In the genomic region with DNA sequence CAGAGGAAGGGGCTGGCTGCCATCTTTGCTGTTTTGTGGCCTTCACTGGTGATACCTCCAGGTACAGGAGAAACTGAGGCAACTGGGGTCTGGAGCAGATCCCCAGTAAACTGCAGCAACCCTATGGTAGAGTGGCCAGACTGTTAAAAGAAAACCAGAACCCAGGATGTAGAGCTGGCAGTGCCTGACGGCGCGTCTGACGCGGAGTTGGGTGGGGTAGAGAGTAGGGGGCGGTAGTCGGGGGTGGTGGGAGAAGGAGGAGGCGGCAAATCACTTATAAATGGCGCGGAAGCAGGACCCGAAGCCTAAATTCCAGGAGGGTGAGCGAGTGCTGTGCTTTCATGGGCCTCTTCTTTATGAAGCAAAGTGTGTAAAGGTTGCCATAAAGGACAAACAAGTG, we compare ENCODE assay signal across 7 cellular contexts. TPM values are rescaled to one million over a fixed set of nuclear protein-coding genes. Genes with fewer than 3 reads are reported as not detected.
A peak's percentile ranks its signal among the peaks of the same experiment; 100 is the strongest.
DNase-seq lines count a peak whose midpoint lies in the region; ATAC-seq and TF ChIP-seq lines count a peak whose summit lies in the region.
"Not testable (repeated sequence)": the region's sequence is repeated elsewhere in the genome, so short reads cannot be mapped to it uniquely, and the experiment has no call there.

No MANE protein-coding gene starts in this region.

- intact Hi-C loops in HCT116 (cut with micrococcal nuclease); left colon (cut with DNase I, micrococcal nuclease): not testable (repeated sequence)

- H3K27ac Mint-ChIP-seq in WTC11 = 0 out of 2 replicates have a peak overlapping the region, but pooled peaks have one; percentile 55
- not testable (repeated sequence) for H3K27ac Mint-ChIP-seq in activated naive CD4-positive, alpha-beta T cell treated with anti-CD3 and anti-CD28 coated beads, Interleukin-2, amount 50 U/mL, for 72 hours
- H3K27ac Mint-ChIP-seq in naive thymus-derived CD8-positive, alpha-beta T cell = peak overlapping the region in 1 of 10 donors; percentile 24
- H3K27ac Mint-ChIP-seq in stimulated activated memory B cell treated with anti-CD40 and anti-IgM and Interleukin-4, amounts not matched to agents 10 μg/mL and 1 μg/mL and 100 μg/mL, for 72 hours = peak overlapping the region; percentile 77

- DNase-seq in HCT116 (ENCODE audit: low read depth, low spot score); WTC11 (ENCODE audit: low spot score); activated naive CD4-positive, alpha-beta T cell treated with anti-CD3 and anti-CD28 coated beads, Interleukin-2, amount 50 U/mL, for 72 hours (ENCODE audit: low spot score in 2 of 2); left colon; naive thymus-derived CD8-positive, alpha-beta T cell: not testable (repeated sequence)

- not testable (repeated sequence) for H3K4me1 ChIP-seq in HCT116 (ENCODE audit: control insufficient read depth in 1 of 2, insufficient read depth in 2 of 2, low read length in 2 of 2)

- not testable (repeated sequence) for TF ChIP-seq POLR2A in HCT116 (IDR thresholded peaks at IDR 0.05; ENCODE audit: borderline replicate concordance, extremely low read depth, insufficient read depth, insufficient read length)

- not testable (repeated sequence) for H4K20me1 ChIP-seq in HCT116 (ENCODE audit: insufficient read depth)

- CTCF ChIA-PET in HCT116 (lab: Charles Lee); WTC11 (lab: Charles Lee): not testable (repeated sequence)

- peaks cover 55% of the 10 kb centered on the region for H3K36me3 Mint-ChIP-seq in WTC11
- peaks cover 68 to 90% of the 10 kb centered on the region in 2 donors for H3K36me3 Mint-ChIP-seq in activated naive CD4-positive, alpha-beta T cell treated with anti-CD3 and anti-CD28 coated beads, Interleukin-2, amount 50 U/mL, for 72 hours
- peaks cover 73 to 88% (median 81%) of the 10 kb centered on the region in 3 donors for H3K36me3 Mint-ChIP-seq in naive thymus-derived CD8-positive, alpha-beta T cell
- peaks cover 95% of the 10 kb centered on the region for H3K36me3 Mint-ChIP-seq in stimulated activated memory B cell treated with anti-CD40 and anti-IgM and Interleukin-4, amounts not matched to agents 10 μg/mL and 1 μg/mL and 100 μg/mL, for 72 hours

- not testable (repeated sequence) for H3K9ac ChIP-seq in HCT116 (ENCODE audit: low read length)

- H3K9me3 ChIP-seq in HCT116 (ENCODE audit: control insufficient read depth in 1 of 2, insufficient read depth in 1 of 2, low read depth in 1 of 2, low read length in 2 of 2) = peaks cover 4 to 24% of the 10 kb centered on the region in 2 experiments; a peak in 2 of 4 replicates

- TF ChIP-seq CTCF in HCT116 (IDR thresholded peaks at IDR 0.05 in 2 of 3, conservative IDR thresholded peaks at IDR 0.05 in 1 of 3; ENCODE audit: borderline replicate concordance in 1 of 3, insufficient read depth in 1 of 3, low read depth in 2 of 3, low read length in 2 of 3); WTC11 (IDR thresholded peaks at IDR 0.05): not testable (repeated sequence)

- TF ChIP-seq RAD21 in HCT116 (IDR thresholded peaks at IDR 0.05; ENCODE audit: low read depth) = not testable (repeated sequence)

- H3K27me3 ChIP-seq in HCT116 (ENCODE audit: insufficient read depth, low read length) = not testable (repeated sequence)

- not testable (repeated sequence) for H2AFZ ChIP-seq in HCT116 (ENCODE audit: low read depth, low read length, poor library complexity, severe bottlenecking)

- H3K79me2 ChIP-seq in HCT116 (ENCODE audit: insufficient read depth, low read length) = peaks cover 56% of the 10 kb centered on the region

- H3K4me3 ChIP-seq in HCT116 (replicated peaks in 1 of 2; ENCODE audit: low read depth in 1 of 2, low read length in 2 of 2) = not testable (repeated sequence)

- H3K9me2 ChIP-seq in HCT116 (ENCODE audit: insufficient read depth) = not testable (repeated sequence)

- H3K4me3 Mint-ChIP-seq in WTC11; naive thymus-derived CD8-positive, alpha-beta T cell: not testable (repeated sequence)
- peak overlapping the region; percentile 18 for H3K4me3 Mint-ChIP-seq in stimulated activated memory B cell treated with anti-CD40 and anti-IgM and Interleukin-4, amounts not matched to agents 10 μg/mL and 1 μg/mL and 100 μg/mL, for 72 hours

- H3K9me3 Mint-ChIP-seq in WTC11 = peaks cover 38% of the 10 kb centered on the region
- H3K9me3 Mint-ChIP-seq in activated naive CD4-positive, alpha-beta T cell treated with anti-CD3 and anti-CD28 coated beads, Interleukin-2, amount 50 U/mL, for 72 hours = peaks cover 30 to 43% of the 10 kb centered on the region in 2 donors
- H3K9me3 Mint-ChIP-seq in naive thymus-derived CD8-positive, alpha-beta T cell = peaks cover 17 to 82% (median 53%) of the 10 kb centered on the region in 9 donors
- H3K9me3 Mint-ChIP-seq in stimulated activated memory B cell treated with anti-CD40 and anti-IgM and Interleukin-4, amounts not matched to agents 10 μg/mL and 1 μg/mL and 100 μg/mL, for 72 hours = peaks cover 19% of the 10 kb centered on the region

- H3K27ac ChIP-seq in HCT116 (ENCODE audit: low read depth, low read length) = not testable (repeated sequence)

- peaks cover 41% of the 10 kb centered on the region for H3K4me1 Mint-ChIP-seq in WTC11
- H3K4me1 Mint-ChIP-seq in naive thymus-derived CD8-positive, alpha-beta T cell = peaks cover 16 to 40% (median 28%) of the 10 kb centered on the region in 4 donors
- peaks cover 52% of the 10 kb centered on the region for H3K4me1 Mint-ChIP-seq in stimulated activated memory B cell treated with anti-CD40 and anti-IgM and Interleukin-4, amounts not matched to agents 10 μg/mL and 1 μg/mL and 100 μg/mL, for 72 hours

- H3K36me3 ChIP-seq in HCT116 (ENCODE audit: control insufficient read depth in 1 of 2, insufficient read depth in 2 of 2, low read length in 2 of 2) = peaks cover 2 to 33% of the 10 kb centered on the region in 2 experiments; a peak in 3 of 4 replicates

- not testable (repeated sequence) for BruUV-seq in HCT116 (replicated peaks; lab: Mats Ljungman, UMichigan)

- not testable (repeated sequence) for H3K27me3 Mint-ChIP-seq in WTC11 (ENCODE audit: low read depth); naive thymus-derived CD8-positive, alpha-beta T cell; stimulated activated memory B cell treated with anti-CD40 and anti-IgM and Interleukin-4, amounts not matched to agents 10 μg/mL and 1 μg/mL and 100 μg/mL, for 72 hours

- POLR2A ChIA-PET in HCT116 (lab: Charles Lee); WTC11 (lab: Charles Lee); naive thymus-derived CD8-positive, alpha-beta T cell (lab: Charles Lee): not testable (repeated sequence)

- RAD21 ChIA-PET in HCT116 (lab: Charles Lee; ENCODE audit: low non-redundant PET in 1 of 2, low total read pairs in 2 of 2, uncharacterized antibody in 2 of 2, unreplicated experiment in 2 of 2) = not testable (repeated sequence)

- not testable (repeated sequence) for H3K4me2 ChIP-seq in HCT116 (ENCODE audit: low read length)

- ATAC-seq in HCT116 = peak; percentile 77
- peak; percentile 91 for ATAC-seq in WTC11
- ATAC-seq in activated naive CD4-positive, alpha-beta T cell treated with anti-CD3 and anti-CD28 coated beads, Interleukin-2, amount 50 U/mL, for 72 hours = peak; percentile 95 to 99
- ATAC-seq in esophagus mucosa = peak; percentile 78
- ATAC-seq in left colon = peak; percentile 73
- ATAC-seq in naive thymus-derived CD8-positive, alpha-beta T cell = peak; percentile 91 to 95
- peak; percentile 70 for ATAC-seq in stimulated activated memory B cell treated with anti-CD40 and anti-IgM and Interleukin-4, amounts not matched to agents 10 μg/mL and 1 μg/mL and 100 μg/mL, for 72 hours

RNA-seq across cellular contexts. Expression of a gene that starts 19.0 kb away (rescaled TPM):
- 32.5 TPM for total RNA-seq in HCT116 (2021; ENCODE audit: unreplicated experiment)
- polyA plus RNA-seq in HCT116 (2012) = 16.2 and 16.7 TPM in 2 replicates
- 45.7 to 64.3 TPM (median 52.8 TPM) in 3 replicates for total RNA-seq in WTC11 (2021)
- 10 to 100 TPM; 43.2 to 51.5 TPM for total RNA-seq in activated naive CD4-positive, alpha-beta T cell treated with anti-CD3 and anti-CD28 coated beads, Interleukin-2, amount 50 U/mL, for 72 hours
- 25.1 TPM for total RNA-seq in esophagus mucosa
- total RNA-seq in left colon = 10 to 100 TPM; 30.7 to 33.1 TPM
- 10 to 100 TPM; 46.7 to 52.0 TPM for total RNA-seq in naive thymus-derived CD8-positive, alpha-beta T cell
- polyA plus RNA-seq in naive thymus-derived CD8-positive, alpha-beta T cell = 10 to 100 TPM; 16.6 to 22.8 (median 17.2) TPM
